1 cellular context compared by ENCODE assay signal in the genomic region with DNA sequence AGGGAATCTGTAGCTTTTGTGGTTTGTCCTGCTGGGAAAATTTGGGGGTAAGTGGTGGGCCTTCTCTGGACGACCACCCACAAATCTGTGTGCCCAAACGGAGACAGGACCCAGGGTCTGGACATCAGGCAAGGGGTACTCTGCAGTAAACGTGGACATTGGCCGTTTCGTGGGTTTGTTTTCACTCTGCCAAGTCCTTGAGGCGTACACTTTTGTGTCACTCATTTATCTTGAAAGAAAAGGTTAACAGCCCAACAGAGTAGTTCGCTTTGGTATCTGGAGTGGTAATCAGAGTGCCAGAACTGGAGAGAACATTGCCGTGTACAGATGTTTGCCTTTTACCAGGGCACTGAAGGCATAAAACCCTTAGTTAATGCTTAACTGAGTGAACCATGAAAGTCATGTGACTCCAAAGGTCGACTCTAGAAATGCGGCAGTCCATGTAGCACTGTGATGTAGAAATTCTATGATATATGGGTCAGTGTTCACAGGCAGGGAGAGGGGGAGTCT.
TF ChIP-seq lines count a peak whose summit lies in the region.

No MANE protein-coding gene starts in this region.

TF ChIP-seq in HepG2, 621 proteins besides CTCF, POLR2A, EP300 and RAD21 (continued from another document and continues in another):
- TF ChIP-seq, protein P1, sequence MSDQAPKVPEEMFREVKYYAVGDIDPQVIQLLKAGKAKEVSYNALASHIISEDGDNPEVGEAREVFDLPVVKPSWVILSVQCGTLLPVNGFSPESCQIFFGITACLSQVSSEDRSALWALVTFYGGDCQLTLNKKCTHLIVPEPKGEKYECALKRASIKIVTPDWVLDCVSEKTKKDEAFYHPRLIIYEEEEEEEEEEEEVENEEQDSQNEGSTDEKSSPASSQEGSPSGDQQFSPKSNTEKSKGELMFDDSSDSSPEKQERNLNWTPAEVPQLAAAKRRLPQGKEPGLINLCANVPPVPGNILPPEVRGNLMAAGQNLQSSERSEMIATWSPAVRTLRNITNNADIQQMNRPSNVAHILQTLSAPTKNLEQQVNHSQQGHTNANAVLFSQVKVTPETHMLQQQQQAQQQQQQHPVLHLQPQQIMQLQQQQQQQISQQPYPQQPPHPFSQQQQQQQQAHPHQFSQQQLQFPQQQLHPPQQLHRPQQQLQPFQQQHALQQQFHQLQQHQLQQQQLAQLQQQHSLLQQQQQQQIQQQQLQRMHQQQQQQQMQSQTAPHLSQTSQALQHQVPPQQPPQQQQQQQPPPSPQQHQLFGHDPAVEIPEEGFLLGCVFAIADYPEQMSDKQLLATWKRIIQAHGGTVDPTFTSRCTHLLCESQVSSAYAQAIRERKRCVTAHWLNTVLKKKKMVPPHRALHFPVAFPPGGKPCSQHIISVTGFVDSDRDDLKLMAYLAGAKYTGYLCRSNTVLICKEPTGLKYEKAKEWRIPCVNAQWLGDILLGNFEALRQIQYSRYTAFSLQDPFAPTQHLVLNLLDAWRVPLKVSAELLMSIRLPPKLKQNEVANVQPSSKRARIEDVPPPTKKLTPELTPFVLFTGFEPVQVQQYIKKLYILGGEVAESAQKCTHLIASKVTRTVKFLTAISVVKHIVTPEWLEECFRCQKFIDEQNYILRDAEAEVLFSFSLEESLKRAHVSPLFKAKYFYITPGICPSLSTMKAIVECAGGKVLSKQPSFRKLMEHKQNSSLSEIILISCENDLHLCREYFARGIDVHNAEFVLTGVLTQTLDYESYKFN (CRISPR knock-in tag; conservative IDR thresholded peaks at IDR 0.05) = peak; percentile 81
- TF ChIP-seq ZNF431 (CRISPR knock-in tag; IDR thresholded peaks at IDR 0.05; ENCODE audit: borderline replicate concordance, low read depth) = no peak
- TF ChIP-seq TAF1 (CRISPR knock-in tag; IDR thresholded peaks at IDR 0.05) = peak; percentile 25; the same call in 1 of the 2 replicates
- TF ChIP-seq, protein P2, sequence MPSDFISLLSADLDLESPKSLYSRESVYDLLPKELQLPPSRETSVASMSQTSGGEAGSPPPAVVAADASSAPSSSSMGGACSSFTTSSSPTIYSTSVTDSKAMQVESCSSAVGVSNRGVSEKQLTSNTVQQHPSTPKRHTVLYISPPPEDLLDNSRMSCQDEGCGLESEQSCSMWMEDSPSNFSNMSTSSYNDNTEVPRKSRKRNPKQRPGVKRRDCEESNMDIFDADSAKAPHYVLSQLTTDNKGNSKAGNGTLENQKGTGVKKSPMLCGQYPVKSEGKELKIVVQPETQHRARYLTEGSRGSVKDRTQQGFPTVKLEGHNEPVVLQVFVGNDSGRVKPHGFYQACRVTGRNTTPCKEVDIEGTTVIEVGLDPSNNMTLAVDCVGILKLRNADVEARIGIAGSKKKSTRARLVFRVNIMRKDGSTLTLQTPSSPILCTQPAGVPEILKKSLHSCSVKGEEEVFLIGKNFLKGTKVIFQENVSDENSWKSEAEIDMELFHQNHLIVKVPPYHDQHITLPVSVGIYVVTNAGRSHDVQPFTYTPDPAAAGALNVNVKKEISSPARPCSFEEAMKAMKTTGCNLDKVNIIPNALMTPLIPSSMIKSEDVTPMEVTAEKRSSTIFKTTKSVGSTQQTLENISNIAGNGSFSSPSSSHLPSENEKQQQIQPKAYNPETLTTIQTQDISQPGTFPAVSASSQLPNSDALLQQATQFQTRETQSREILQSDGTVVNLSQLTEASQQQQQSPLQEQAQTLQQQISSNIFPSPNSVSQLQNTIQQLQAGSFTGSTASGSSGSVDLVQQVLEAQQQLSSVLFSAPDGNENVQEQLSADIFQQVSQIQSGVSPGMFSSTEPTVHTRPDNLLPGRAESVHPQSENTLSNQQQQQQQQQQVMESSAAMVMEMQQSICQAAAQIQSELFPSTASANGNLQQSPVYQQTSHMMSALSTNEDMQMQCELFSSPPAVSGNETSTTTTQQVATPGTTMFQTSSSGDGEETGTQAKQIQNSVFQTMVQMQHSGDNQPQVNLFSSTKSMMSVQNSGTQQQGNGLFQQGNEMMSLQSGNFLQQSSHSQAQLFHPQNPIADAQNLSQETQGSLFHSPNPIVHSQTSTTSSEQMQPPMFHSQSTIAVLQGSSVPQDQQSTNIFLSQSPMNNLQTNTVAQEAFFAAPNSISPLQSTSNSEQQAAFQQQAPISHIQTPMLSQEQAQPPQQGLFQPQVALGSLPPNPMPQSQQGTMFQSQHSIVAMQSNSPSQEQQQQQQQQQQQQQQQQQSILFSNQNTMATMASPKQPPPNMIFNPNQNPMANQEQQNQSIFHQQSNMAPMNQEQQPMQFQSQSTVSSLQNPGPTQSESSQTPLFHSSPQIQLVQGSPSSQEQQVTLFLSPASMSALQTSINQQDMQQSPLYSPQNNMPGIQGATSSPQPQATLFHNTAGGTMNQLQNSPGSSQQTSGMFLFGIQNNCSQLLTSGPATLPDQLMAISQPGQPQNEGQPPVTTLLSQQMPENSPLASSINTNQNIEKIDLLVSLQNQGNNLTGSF (CRISPR knock-in tag; IDR thresholded peaks at IDR 0.05) = no peak
- peak; percentile 72; the same call in 1 of the 2 replicates for TF ChIP-seq NCOR1 (IDR thresholded peaks at IDR 0.05; ENCODE audit: borderline replicate concordance, low read length)
- peak; percentile 76 for TF ChIP-seq GTF2F1 (IDR thresholded peaks at IDR 0.05; ENCODE audit: low read length)
- TF ChIP-seq CEBPB (IDR thresholded peaks at IDR 0.05; ENCODE audit: borderline replicate concordance, low read depth, low read length) = 0 out of 2 replicates have a peak, but pooled peaks have one; percentile 29
- TF ChIP-seq SAFB2 (CRISPR knock-in tag; IDR thresholded peaks at IDR 0.05; ENCODE audit: borderline replicate concordance, low read depth) = no peak
- TF ChIP-seq MATR3 (CRISPR knock-in tag; IDR thresholded peaks at IDR 0.05) = no peak
- 0 out of 2 replicates have a peak, but pooled peaks have one; percentile 8 for TF ChIP-seq ZNF652 (CRISPR knock-in tag; IDR thresholded peaks at IDR 0.05; ENCODE audit: borderline replicate concordance, low read depth)
- no peak for TF ChIP-seq RBM39 (IDR thresholded peaks at IDR 0.05; ENCODE audit: low read depth, low read length, poor library complexity, severe bottlenecking)
- TF ChIP-seq ZFYVE20 (CRISPR knock-in tag; IDR thresholded peaks at IDR 0.05; ENCODE audit: borderline replicate concordance, low read depth) = no peak
- TF ChIP-seq RELA (CRISPR knock-in tag; IDR thresholded peaks at IDR 0.05) = no peak
- no peak for TF ChIP-seq ZNF225 (CRISPR knock-in tag; IDR thresholded peaks at IDR 0.05)
- TF ChIP-seq ZNF7 (CRISPR knock-in tag; IDR thresholded peaks at IDR 0.05) = no peak
- TF ChIP-seq ZNF33B (CRISPR knock-in tag; IDR thresholded peaks at IDR 0.05) = no peak
- TF ChIP-seq, protein P3, sequence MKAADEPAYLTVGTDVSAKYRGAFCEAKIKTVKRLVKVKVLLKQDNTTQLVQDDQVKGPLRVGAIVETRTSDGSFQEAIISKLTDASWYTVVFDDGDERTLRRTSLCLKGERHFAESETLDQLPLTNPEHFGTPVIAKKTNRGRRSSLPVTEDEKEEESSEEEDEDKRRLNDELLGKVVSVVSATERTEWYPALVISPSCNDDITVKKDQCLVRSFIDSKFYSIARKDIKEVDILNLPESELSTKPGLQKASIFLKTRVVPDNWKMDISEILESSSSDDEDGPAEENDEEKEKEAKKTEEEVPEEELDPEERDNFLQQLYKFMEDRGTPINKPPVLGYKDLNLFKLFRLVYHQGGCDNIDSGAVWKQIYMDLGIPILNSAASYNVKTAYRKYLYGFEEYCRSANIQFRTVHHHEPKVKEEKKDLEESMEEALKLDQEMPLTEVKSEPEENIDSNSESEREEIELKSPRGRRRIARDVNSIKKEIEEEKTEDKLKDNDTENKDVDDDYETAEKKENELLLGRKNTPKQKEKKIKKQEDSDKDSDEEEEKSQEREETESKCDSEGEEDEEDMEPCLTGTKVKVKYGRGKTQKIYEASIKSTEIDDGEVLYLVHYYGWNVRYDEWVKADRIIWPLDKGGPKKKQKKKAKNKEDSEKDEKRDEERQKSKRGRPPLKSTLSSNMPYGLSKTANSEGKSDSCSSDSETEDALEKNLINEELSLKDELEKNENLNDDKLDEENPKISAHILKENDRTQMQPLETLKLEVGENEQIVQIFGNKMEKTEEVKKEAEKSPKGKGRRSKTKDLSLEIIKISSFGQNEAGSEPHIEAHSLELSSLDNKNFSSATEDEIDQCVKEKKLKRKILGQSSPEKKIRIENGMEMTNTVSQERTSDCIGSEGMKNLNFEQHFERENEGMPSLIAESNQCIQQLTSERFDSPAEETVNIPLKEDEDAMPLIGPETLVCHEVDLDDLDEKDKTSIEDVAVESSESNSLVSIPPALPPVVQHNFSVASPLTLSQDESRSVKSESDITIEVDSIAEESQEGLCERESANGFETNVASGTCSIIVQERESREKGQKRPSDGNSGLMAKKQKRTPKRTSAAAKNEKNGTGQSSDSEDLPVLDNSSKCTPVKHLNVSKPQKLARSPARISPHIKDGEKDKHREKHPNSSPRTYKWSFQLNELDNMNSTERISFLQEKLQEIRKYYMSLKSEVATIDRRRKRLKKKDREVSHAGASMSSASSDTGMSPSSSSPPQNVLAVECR (CRISPR knock-in tag; IDR thresholded peaks at IDR 0.05; ENCODE audit: borderline replicate concordance) = peak; percentile 40; the same call in 1 of the 2 replicates
- TF ChIP-seq ZNF20 (CRISPR knock-in tag; IDR thresholded peaks at IDR 0.05) = no peak
- TF ChIP-seq RBM22 (optimal IDR thresholded peaks at IDR 0.05; ENCODE audit: low read length) = peak; percentile 59
- 0 out of 2 replicates have a peak, but pooled peaks have one; percentile 38 for TF ChIP-seq ISX (CRISPR knock-in tag; conservative IDR thresholded peaks at IDR 0.05)
- no peak for TF ChIP-seq ZNF775 (CRISPR knock-in tag; IDR thresholded peaks at IDR 0.05; ENCODE audit: borderline replicate concordance)
- TF ChIP-seq, protein P4, sequence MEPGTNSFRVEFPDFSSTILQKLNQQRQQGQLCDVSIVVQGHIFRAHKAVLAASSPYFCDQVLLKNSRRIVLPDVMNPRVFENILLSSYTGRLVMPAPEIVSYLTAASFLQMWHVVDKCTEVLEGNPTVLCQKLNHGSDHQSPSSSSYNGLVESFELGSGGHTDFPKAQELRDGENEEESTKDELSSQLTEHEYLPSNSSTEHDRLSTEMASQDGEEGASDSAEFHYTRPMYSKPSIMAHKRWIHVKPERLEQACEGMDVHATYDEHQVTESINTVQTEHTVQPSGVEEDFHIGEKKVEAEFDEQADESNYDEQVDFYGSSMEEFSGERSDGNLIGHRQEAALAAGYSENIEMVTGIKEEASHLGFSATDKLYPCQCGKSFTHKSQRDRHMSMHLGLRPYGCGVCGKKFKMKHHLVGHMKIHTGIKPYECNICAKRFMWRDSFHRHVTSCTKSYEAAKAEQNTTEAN (CRISPR knock-in tag; conservative IDR thresholded peaks at IDR 0.05) = no peak
- 0 out of 2 replicates have a peak, but pooled peaks have one; percentile 53 for TF ChIP-seq NCOA1 (CRISPR knock-in tag; IDR thresholded peaks at IDR 0.05)
- TF ChIP-seq AGO2 (optimal IDR thresholded peaks at IDR 0.05; ENCODE audit: low read depth, low read length) = no peak
- TF ChIP-seq DR1 (CRISPR knock-in tag; IDR thresholded peaks at IDR 0.05) = peak; percentile 37; the same call in 1 of the 2 replicates
- TF ChIP-seq HNRNPH1 (optimal IDR thresholded peaks at IDR 0.05; ENCODE audit: low read depth, low read length) = no peak
- TF ChIP-seq, protein P5, sequence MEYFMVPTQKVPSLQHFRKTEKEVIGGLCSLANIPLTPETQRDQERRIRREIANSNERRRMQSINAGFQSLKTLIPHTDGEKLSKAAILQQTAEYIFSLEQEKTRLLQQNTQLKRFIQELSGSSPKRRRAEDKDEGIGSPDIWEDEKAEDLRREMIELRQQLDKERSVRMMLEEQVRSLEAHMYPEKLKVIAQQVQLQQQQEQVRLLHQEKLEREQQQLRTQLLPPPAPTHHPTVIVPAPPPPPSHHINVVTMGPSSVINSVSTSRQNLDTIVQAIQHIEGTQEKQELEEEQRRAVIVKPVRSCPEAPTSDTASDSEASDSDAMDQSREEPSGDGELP (IDR thresholded peaks at IDR 0.05; ENCODE audit: borderline replicate concordance, low read depth) = peak; percentile 64; the same call in 1 of the 2 replicates
- peak; percentile 89 for TF ChIP-seq POLR2G (IDR thresholded peaks at IDR 0.05; ENCODE audit: low read depth, low read length)
- TF ChIP-seq ZNF205 (CRISPR knock-in tag; IDR thresholded peaks at IDR 0.05) = no peak
- TF ChIP-seq, protein P6, sequence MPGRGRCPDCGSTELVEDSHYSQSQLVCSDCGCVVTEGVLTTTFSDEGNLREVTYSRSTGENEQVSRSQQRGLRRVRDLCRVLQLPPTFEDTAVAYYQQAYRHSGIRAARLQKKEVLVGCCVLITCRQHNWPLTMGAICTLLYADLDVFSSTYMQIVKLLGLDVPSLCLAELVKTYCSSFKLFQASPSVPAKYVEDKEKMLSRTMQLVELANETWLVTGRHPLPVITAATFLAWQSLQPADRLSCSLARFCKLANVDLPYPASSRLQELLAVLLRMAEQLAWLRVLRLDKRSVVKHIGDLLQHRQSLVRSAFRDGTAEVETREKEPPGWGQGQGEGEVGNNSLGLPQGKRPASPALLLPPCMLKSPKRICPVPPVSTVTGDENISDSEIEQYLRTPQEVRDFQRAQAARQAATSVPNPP (CRISPR knock-in tag; IDR thresholded peaks at IDR 0.05) = no peak
- TF ChIP-seq, protein P7, sequence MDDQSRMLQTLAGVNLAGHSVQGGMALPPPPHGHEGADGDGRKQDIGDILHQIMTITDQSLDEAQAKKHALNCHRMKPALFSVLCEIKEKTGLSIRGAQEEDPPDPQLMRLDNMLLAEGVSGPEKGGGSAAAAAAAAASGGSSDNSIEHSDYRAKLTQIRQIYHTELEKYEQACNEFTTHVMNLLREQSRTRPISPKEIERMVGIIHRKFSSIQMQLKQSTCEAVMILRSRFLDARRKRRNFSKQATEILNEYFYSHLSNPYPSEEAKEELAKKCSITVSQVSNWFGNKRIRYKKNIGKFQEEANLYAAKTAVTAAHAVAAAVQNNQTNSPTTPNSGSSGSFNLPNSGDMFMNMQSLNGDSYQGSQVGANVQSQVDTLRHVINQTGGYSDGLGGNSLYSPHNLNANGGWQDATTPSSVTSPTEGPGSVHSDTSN (CRISPR knock-in tag; IDR thresholded peaks at IDR 0.05; ENCODE audit: borderline replicate concordance) = no peak
